24 cellular contexts compared by ENCODE assay signal in the genomic region with DNA sequence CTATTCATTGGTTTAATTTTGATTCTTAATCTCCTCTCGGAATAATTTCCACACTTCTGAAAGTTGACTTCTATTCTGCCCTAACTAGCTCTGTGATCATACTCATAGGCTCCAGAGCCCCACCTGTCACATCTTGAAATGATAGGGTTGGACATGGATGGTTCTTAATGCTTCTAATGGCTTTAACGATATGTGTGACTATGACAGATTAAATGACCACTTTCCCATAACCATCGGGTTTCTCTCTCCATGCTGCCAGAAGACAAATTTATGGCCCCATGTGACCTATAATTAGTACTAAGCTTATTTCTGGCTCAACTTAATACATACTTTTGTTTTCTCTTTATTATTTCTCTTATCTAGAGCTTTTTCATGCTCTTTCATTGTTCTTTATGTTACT.
"Had no signal": no experiment of that assay in that cellular context is flagged by ENCODE, and none has a peak within 500 bp of the region (broad histone marks: within the 10 kb centered on the region; RNA-seq: fewer than 3 reads in every experiment).

No MANE protein-coding gene starts in this region.

- H3K9me3 ChIP-seq: pancreas, suprapubic skin, tibial artery, upper lobe of left lung, vagina had no signal

- ATAC-seq: left cardiac atrium; left ventricle myocardium superior; pancreas; right cardiac atrium; stimulated activated effector memory CD8-positive, alpha-beta T cell treated with anti-CD3 and anti-CD28 coated beads, Interleukin-12 subunit alpha, Interleukin-12 subunit beta, amount 100 ng/mL, for 72 hours; stimulated activated naive CD8-positive, alpha-beta T cell treated with anti-CD3 and anti-CD28 coated beads, Interleukin-15, Interleukin-2, amounts not matched to agents 100 U/mL and 50 U/mL, for 24 hours had no signal

- H2AFZ ChIP-seq: hepatocyte had no signal

- H3K27ac ChIP-seq: hepatocyte, pancreas, suprapubic skin, tibial artery, upper lobe of left lung, vagina had no signal

- H3K4me1 ChIP-seq: tibial artery, upper lobe of left lung, vagina had no signal

- H3K4me2 ChIP-seq: hepatocyte, smooth muscle cell had no signal

- H3K36me3 ChIP-seq: pancreas, suprapubic skin, tibial artery, upper lobe of left lung, vagina had no signal

- H3K27me3 ChIP-seq: hepatocyte, pancreas, suprapubic skin, tibial artery, upper lobe of left lung, vagina had no signal

- H3K9me3 Mint-ChIP-seq: neural crest cell; stimulated activated effector memory CD8-positive, alpha-beta T cell treated with anti-CD3 and anti-CD28 coated beads, Interleukin-12 subunit alpha, Interleukin-12 subunit beta, amount 100 ng/mL, for 72 hours had no signal

- H3K27ac Mint-ChIP-seq: naive B cell; progenitor cell of endocrine pancreas; stimulated activated effector memory CD8-positive, alpha-beta T cell treated with anti-CD3 and anti-CD28 coated beads, Interleukin-12 subunit alpha, Interleukin-12 subunit beta, amount 100 ng/mL, for 72 hours had no signal

- H3K4me3 ChIP-seq: hepatocyte, lung, pancreas, smooth muscle cell, suprapubic skin, tibial artery, upper lobe of left lung, vagina had no signal

- H3K4me1 Mint-ChIP-seq: naive B cell; stimulated activated effector memory CD8-positive, alpha-beta T cell treated with anti-CD3 and anti-CD28 coated beads, Interleukin-12 subunit alpha, Interleukin-12 subunit beta, amount 100 ng/mL, for 72 hours had no signal

- H3K79me2 ChIP-seq: hepatocyte had no signal

- H3K36me3 Mint-ChIP-seq: naive B cell; stimulated activated effector memory CD8-positive, alpha-beta T cell treated with anti-CD3 and anti-CD28 coated beads, Interleukin-12 subunit alpha, Interleukin-12 subunit beta, amount 100 ng/mL, for 72 hours had no signal

- H3K4me3 Mint-ChIP-seq: naive B cell; neural crest cell; stimulated activated effector memory CD8-positive, alpha-beta T cell treated with anti-CD3 and anti-CD28 coated beads, Interleukin-12 subunit alpha, Interleukin-12 subunit beta, amount 100 ng/mL, for 72 hours had no signal

- DNase-seq: dermis blood vessel endothelial cell; erythroblast; foreskin melanocyte; head of caudate nucleus; kidney; left cardiac atrium; left ventricle myocardium superior; mesendoderm; naive B cell; occipital lobe; pancreas; right cardiac atrium; stimulated activated CD4-positive, alpha-beta T cell treated with anti-CD3 and anti-CD28 coated beads, Interleukin-2, amount 100 ng/mL, for 48 hours; stimulated activated naive CD8-positive, alpha-beta T cell treated with anti-CD3 and anti-CD28 coated beads, Interleukin-15, Interleukin-2, amounts not matched to agents 100 U/mL and 50 U/mL, for 24 hours; tibial artery; upper lobe of left lung had no signal

- H3K27me3 Mint-ChIP-seq: naive B cell, progenitor cell of endocrine pancreas had no signal
